In genomic region chr14:105460116-105460515, GRCh38 we compare ENCODE assay signal across 9 cellular contexts. TPM values are rescaled to one million over a fixed set of nuclear protein-coding genes. Genes with fewer than 3 reads are reported as not detected.
"Had no signal": no experiment of that assay in that cellular context is flagged by ENCODE, and none has a peak within 500 bp of the region (broad histone marks: within the 10 kb centered on the region; RNA-seq: fewer than 3 reads in every experiment).

No MANE protein-coding gene starts in this region.

- ATAC-seq: GM12878 had no signal

- H3K4me3 ChIP-seq: GM12878 had no signal

- DNase-seq: GDM1, GF-D8 had no signal

- FAIRE-seq: G401.6, GM12878, GM12891, GM12892, GM18507, GM19239 had no signal

RNA-seq across cellular contexts. Expression of gene CRIP1, which starts 26.6 kb away (rescaled TPM):
- total RNA-seq: G401 had no signal
